1 cellular context compared by ENCODE assay signal in genomic region chr15:69317392-69317841, GRCh38.
TF ChIP-seq lines count a peak whose summit lies in the region.

No MANE protein-coding gene starts in this region.

TF ChIP-seq in IMR-90, 13 proteins besides CTCF, POLR2A, EP300 and RAD21:
- no peak for TF ChIP-seq BHLHE40 (IDR thresholded peaks at IDR 0.05; ENCODE audit: low read depth, low read length)
- no peak for TF ChIP-seq SMC3 (IDR thresholded peaks at IDR 0.05; ENCODE audit: low read depth, low read length)
- TF ChIP-seq RCOR1 (IDR thresholded peaks at IDR 0.05; ENCODE audit: insufficient replicate concordance, low read length): no peak
- TF ChIP-seq FOS (IDR thresholded peaks at IDR 0.05; ENCODE audit: low read depth, low read length): no peak
- no peak for TF ChIP-seq NFE2L2 (IDR thresholded peaks at IDR 0.05; ENCODE audit: low read depth, low read length)
- TF ChIP-seq, protein P1, sequence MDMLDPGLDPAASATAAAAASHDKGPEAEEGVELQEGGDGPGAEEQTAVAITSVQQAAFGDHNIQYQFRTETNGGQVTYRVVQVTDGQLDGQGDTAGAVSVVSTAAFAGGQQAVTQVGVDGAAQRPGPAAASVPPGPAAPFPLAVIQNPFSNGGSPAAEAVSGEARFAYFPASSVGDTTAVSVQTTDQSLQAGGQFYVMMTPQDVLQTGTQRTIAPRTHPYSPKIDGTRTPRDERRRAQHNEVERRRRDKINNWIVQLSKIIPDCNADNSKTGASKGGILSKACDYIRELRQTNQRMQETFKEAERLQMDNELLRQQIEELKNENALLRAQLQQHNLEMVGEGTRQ (IDR thresholded peaks at IDR 0.05; ENCODE audit: low read depth, low read length): no peak
- TF ChIP-seq RFX5 (IDR thresholded peaks at IDR 0.05; ENCODE audit: low read depth, low read length): no peak
- no peak for TF ChIP-seq MAZ (IDR thresholded peaks at IDR 0.05; ENCODE audit: borderline replicate concordance, low read depth, low read length)
- TF ChIP-seq CHD1 (IDR thresholded peaks at IDR 0.05; ENCODE audit: low read depth, low read length): no peak
- no peak for TF ChIP-seq MAFK (IDR thresholded peaks at IDR 0.05; ENCODE audit: low read depth, low read length)
- TF ChIP-seq, protein P2, sequence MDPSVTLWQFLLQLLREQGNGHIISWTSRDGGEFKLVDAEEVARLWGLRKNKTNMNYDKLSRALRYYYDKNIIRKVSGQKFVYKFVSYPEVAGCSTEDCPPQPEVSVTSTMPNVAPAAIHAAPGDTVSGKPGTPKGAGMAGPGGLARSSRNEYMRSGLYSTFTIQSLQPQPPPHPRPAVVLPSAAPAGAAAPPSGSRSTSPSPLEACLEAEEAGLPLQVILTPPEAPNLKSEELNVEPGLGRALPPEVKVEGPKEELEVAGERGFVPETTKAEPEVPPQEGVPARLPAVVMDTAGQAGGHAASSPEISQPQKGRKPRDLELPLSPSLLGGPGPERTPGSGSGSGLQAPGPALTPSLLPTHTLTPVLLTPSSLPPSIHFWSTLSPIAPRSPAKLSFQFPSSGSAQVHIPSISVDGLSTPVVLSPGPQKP (IDR thresholded peaks at IDR 0.05; ENCODE audit: borderline replicate concordance, low read depth, low read length): no peak
- no peak for TF ChIP-seq MXI1 (IDR thresholded peaks at IDR 0.05; ENCODE audit: borderline replicate concordance, low read depth, low read length)
- no peak for TF ChIP-seq CEBPB (IDR thresholded peaks at IDR 0.05; ENCODE audit: low read depth, low read length)
